1 cellular context compared by ENCODE assay signal in the genomic region with DNA sequence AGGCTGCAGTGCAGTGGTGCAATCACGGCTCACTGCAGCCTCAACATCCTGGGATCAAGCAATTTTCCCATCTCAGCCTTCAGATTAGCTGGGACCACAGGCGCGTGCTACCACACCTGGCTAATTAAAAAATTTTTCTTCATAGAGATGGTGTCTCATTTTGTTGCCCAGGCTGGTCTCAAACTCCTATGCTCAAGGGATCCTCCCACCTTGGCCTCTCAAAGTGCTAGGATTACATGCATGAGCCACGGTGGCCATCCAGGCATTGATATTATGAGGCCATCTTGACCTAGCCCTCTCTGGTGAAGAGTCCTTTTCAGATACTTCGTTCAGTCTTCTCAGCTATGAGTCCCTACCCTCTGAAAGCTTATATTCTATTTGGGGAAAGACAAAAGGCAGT.
TF ChIP-seq lines count a peak whose summit lies in the region.

No MANE protein-coding gene starts in this region.

TF ChIP-seq in K562, 482 proteins besides CTCF, POLR2A, EP300 and RAD21:
- TF ChIP-seq BCLAF1 (IDR thresholded peaks at IDR 0.05; ENCODE audit: borderline replicate concordance in 1 of 2, control insufficient read depth in 1 of 2, low read depth in 2 of 2, low read length in 1 of 2) (no peak), ARID1B (IDR thresholded peaks at IDR 0.05) (no peak), MBD1 (CRISPR knock-in tag; IDR thresholded peaks at IDR 0.05) (no peak), CEBPG (CRISPR knock-in tag; IDR thresholded peaks at IDR 0.05) (no peak), CEBPG (tag; conservative IDR thresholded peaks at IDR 0.05 in 1 of 2, IDR thresholded peaks at IDR 0.05 in 1 of 2) (peak in 1 of 2 experiments; percentile 25; a peak in 1 of 4 replicates), RBM39 (optimal IDR thresholded peaks at IDR 0.05; ENCODE audit: low read depth, low read length) (no peak), KLF1 (tag; IDR thresholded peaks at IDR 0.05) (no peak), ZMIZ1 (IDR thresholded peaks at IDR 0.05; ENCODE audit: low read depth in 2 of 2, low read length in 2 of 2) (no peak), YY1 (IDR thresholded peaks at IDR 0.05; ENCODE audit: borderline replicate concordance in 1 of 3, control insufficient read depth in 1 of 3, extremely low read depth in 1 of 3, insufficient read depth in 3 of 3, insufficient read length in 1 of 3, insufficient replicate concordance in 2 of 3, low read depth in 1 of 3, low read length in 2 of 3) (peak in 1 of 3 experiments; percentile 22), POLR2AphosphoS2 (IDR thresholded peaks at IDR 0.05; ENCODE audit: low read length) (no peak), MXI1 (IDR thresholded peaks at IDR 0.05; ENCODE audit: low read depth, low read length) (no peak), ZNF3 (CRISPR knock-in tag; IDR thresholded peaks at IDR 0.05) (no peak), DACH1 (IDR thresholded peaks at IDR 0.05; ENCODE audit: partially characterized antibody) (no peak)
- TF ChIP-seq, protein P1, sequence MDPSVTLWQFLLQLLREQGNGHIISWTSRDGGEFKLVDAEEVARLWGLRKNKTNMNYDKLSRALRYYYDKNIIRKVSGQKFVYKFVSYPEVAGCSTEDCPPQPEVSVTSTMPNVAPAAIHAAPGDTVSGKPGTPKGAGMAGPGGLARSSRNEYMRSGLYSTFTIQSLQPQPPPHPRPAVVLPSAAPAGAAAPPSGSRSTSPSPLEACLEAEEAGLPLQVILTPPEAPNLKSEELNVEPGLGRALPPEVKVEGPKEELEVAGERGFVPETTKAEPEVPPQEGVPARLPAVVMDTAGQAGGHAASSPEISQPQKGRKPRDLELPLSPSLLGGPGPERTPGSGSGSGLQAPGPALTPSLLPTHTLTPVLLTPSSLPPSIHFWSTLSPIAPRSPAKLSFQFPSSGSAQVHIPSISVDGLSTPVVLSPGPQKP (CRISPR knock-in tag; IDR thresholded peaks at IDR 0.05) = no peak
